Comparison of ENCODE assay signal across 18 cellular contexts in genomic region chr16:88548985-88549384, GRCh38. TPM values are rescaled to one million over a fixed set of nuclear protein-coding genes. Genes with fewer than 3 reads are reported as not detected.
DNase-seq lines count a peak whose midpoint lies in the region; ATAC-seq and TF ChIP-seq lines count a peak whose summit lies in the region.
"Had no signal": no experiment of that assay in that cellular context is flagged by ENCODE, and none has a peak within 500 bp of the region (broad histone marks: within the 10 kb centered on the region; RNA-seq: fewer than 3 reads in every experiment).

No MANE protein-coding gene starts in this region.

- H3K36me3 ChIP-seq in left ventricle myocardium inferior (no peaks in the 10 kb centered on the region), mesenchymal stem cell (ENCODE audit: control insufficient read depth in 1 of 2, insufficient read depth in 2 of 2, low read depth in 1 of 2, low read length in 2 of 2) (peaks cover 0 to 3% of the 10 kb centered on the region in 2 experiments)
- H3K36me3 ChIP-seq in BLaER1 treated with 17β-estradiol and CSF1 and Interleukin-3, amounts not matched to agents 10 nM and 100 nM = no peaks in the 10 kb centered on the region

- TF ChIP-seq CTCF in left ventricle myocardium inferior (IDR thresholded peaks at IDR 0.05; ENCODE audit: borderline replicate concordance) = no peak

- H3K18ac ChIP-seq in mesenchymal stem cell (ENCODE audit: low read depth in 1 of 2, low read length in 2 of 2) = no peak overlapping the region

- H2BK12ac ChIP-seq in mesenchymal stem cell (ENCODE audit: low read length in 2 of 2) = no peak overlapping the region

- H3K23ac ChIP-seq in mesenchymal stem cell (ENCODE audit: low read length in 2 of 2) = no peak overlapping the region

- H3K79me1 ChIP-seq in mesenchymal stem cell (replicated peaks; ENCODE audit: low read length, poor library complexity, severe bottlenecking) = no peaks in the 10 kb centered on the region

- H4K91ac ChIP-seq in mesenchymal stem cell (ENCODE audit: low read length) = no peak overlapping the region

- peaks cover 9% of the 10 kb centered on the region for H3K9me3 ChIP-seq in left ventricle myocardium inferior (replicated peaks)
- H3K9me3 ChIP-seq in BLaER1 treated with 17β-estradiol and CSF1 and Interleukin-3, amounts not matched to agents 10 nM and 100 nM (replicated peaks in 1 of 11) = peaks cover 6 to 16% (median 11%) of the 10 kb centered on the region in 11 experiments
- peaks cover 20% of the 10 kb centered on the region for H3K9me3 ChIP-seq in mesenchymal stem cell (ENCODE audit: control insufficient read depth, low read length)

- H3K4me1 ChIP-seq in left ventricle myocardium inferior (peaks cover 13% of the 10 kb centered on the region), mesenchymal stem cell (ENCODE audit: control insufficient read depth, insufficient read depth, low read depth, low read length) (peaks cover 6% of the 10 kb centered on the region)
- H3K4me1 ChIP-seq in BLaER1 treated with 17β-estradiol and CSF1 and Interleukin-3, amounts not matched to agents 10 nM and 100 nM = peaks cover 36 to 71% (median 62%) of the 10 kb centered on the region in 10 experiments

- no peak overlapping the region for H3K14ac ChIP-seq in mesenchymal stem cell (ENCODE audit: low read length in 2 of 2)

- DNase-seq in Right ventricle myocardium inferior (ENCODE audit: missing footprints) (peak; percentile 64), left ventricle myocardium inferior (no peak), NCI-H146 treated with DMSO at 0.1 percent for 48 hours (lab: John Stamatoyannopoulos, UW; ENCODE audit: unreplicated experiment) (peak; percentile 4), mesenchymal stem cell (no peak), DMS153 treated with DMSO at 0.1 percent for 48 hours (lab: John Stamatoyannopoulos, UW; ENCODE audit: unreplicated experiment) (no peak), inferior parietal cortex (ENCODE audit: extremely low spot score) (no peak)
- no peak for DNase-seq in central memory CD4-positive, alpha-beta T cell
- DNase-seq: Caco-2; CD4-positive, alpha-beta T cell; DMS79; GDM1; GM23248; HFFc6; IMR-90 had no signal

- H3K27me3 ChIP-seq in left ventricle myocardium inferior (ENCODE audit: low read depth) (peaks cover 77% of the 10 kb centered on the region), mesenchymal stem cell (ENCODE audit: control insufficient read depth in 1 of 2, insufficient read depth in 1 of 2, low read length in 2 of 2) (peaks cover 43 to 72% of the 10 kb centered on the region in 2 experiments)
- H3K27me3 ChIP-seq in BLaER1 treated with 17β-estradiol and CSF1 and Interleukin-3, amounts not matched to agents 10 nM and 100 nM = peaks cover 0 to 20% (median 0%) of the 10 kb centered on the region in 11 experiments; a peak in 6 of 22 replicates

- 84% methylated on average over 13 of the region's 13 CpGs for WGBS in mesenchymal stem cell

- H3K4me3 ChIP-seq in left ventricle myocardium inferior = no peak overlapping the region
- no peak overlapping the region for H3K4me3 ChIP-seq in BLaER1 treated with 17β-estradiol and CSF1 and Interleukin-3, amounts not matched to agents 10 nM and 100 nM
- H3K4me3 ChIP-seq in mesenchymal stem cell (ENCODE audit: insufficient read depth in 1 of 2, low read depth in 1 of 2, low read length in 2 of 2) = no peak overlapping the region
- H3K4me3 ChIP-seq: GM23248 had no signal

- H2BK15ac ChIP-seq in mesenchymal stem cell (ENCODE audit: low read depth, poor library complexity, severe bottlenecking) = no peak overlapping the region

- peaks cover 0 to 4% (median 0%) of the 10 kb centered on the region in 11 experiments; a peak in 1 of 22 replicates for H4K20me1 ChIP-seq in BLaER1 treated with 17β-estradiol and CSF1 and Interleukin-3, amounts not matched to agents 10 nM and 100 nM

- ATAC-seq in Right ventricle myocardium inferior = no peak
- ATAC-seq: HCT116 had no signal

- H2AK5ac ChIP-seq in mesenchymal stem cell (ENCODE audit: low read length, severe bottlenecking) = no peak overlapping the region

- no peak overlapping the region for H3K9ac ChIP-seq in BLaER1 treated with 17β-estradiol and CSF1 and Interleukin-3, amounts not matched to agents 10 nM and 100 nM
- no peak overlapping the region for H3K9ac ChIP-seq in mesenchymal stem cell (ENCODE audit: low read length)
- H3K9ac ChIP-seq: GM23248 had no signal

- no peak overlapping the region for H2AFZ ChIP-seq in mesenchymal stem cell (ENCODE audit: low read depth, low read length)
- H2AFZ ChIP-seq: GM23248 had no signal

- intact Hi-C loops in Right ventricle myocardium inferior (cut with DNase I) = no loop called here
- intact Hi-C loops in left ventricle myocardium inferior (cut with micrococcal nuclease) = no loop called here

- H2BK120ac ChIP-seq in mesenchymal stem cell (ENCODE audit: low read depth, low read length) = no peak overlapping the region

- H2BK5ac ChIP-seq in mesenchymal stem cell (ENCODE audit: low read depth, low read length, poor library complexity, severe bottlenecking) = peak overlapping the region; percentile 50

- no peak overlapping the region for H4K8ac ChIP-seq in mesenchymal stem cell (ENCODE audit: low read length)

- H3K4ac ChIP-seq in mesenchymal stem cell (ENCODE audit: low read depth in 1 of 2, low read length in 2 of 2) = no peak overlapping the region

- peak overlapping the region in 8 of 11 experiments; percentile 71 to 93 (median 84); a peak in 15 of 22 replicates for H3K4me2 ChIP-seq in BLaER1 treated with 17β-estradiol and CSF1 and Interleukin-3, amounts not matched to agents 10 nM and 100 nM
- H3K4me2 ChIP-seq in mesenchymal stem cell (ENCODE audit: low read length, poor library complexity, severe bottlenecking) = no peak overlapping the region

- H3K27ac ChIP-seq in left ventricle myocardium inferior (replicated peaks) (no peak overlapping the region), mesenchymal stem cell (ENCODE audit: low read length, poor library complexity, severe bottlenecking) (no peak overlapping the region)
- H3K27ac ChIP-seq in BLaER1 treated with 17β-estradiol and CSF1 and Interleukin-3, amounts not matched to agents 10 nM and 100 nM = no peak overlapping the region
- H3K27ac ChIP-seq: C4-2B, GM23248, HL-60 had no signal

RNA-seq across cellular contexts. Expression of gene ZC3H18, which starts 21.2 kb away (rescaled TPM):
- total RNA-seq in Right ventricle myocardium inferior (23.9 TPM), left ventricle myocardium inferior (21.3 TPM)
- polyA plus RNA-seq in mesenchymal stem cell (2013, experiment 1 of 2) = 20.8 TPM
- polyA plus RNA-seq in mesenchymal stem cell (2013, experiment 2 of 2) = 19.8 TPM

Comparison
In these comparisons a context has a peak if more than half of its experiments do, and no peak if none do; other contexts are left out.
1. DNase-seq: peak in Right ventricle myocardium inferior (single experiment) and NCI-H146 treated with DMSO at 0.1 percent for 48 hours (single experiment); none in left ventricle myocardium inferior (single experiment), mesenchymal stem cell (single experiment), DMS153 treated with DMSO at 0.1 percent for 48 hours (single experiment), inferior parietal cortex (single experiment) and central memory CD4-positive, alpha-beta T cell (single experiment).